Comparison of ENCODE assay signal across 1 cellular context in the genomic region with DNA sequence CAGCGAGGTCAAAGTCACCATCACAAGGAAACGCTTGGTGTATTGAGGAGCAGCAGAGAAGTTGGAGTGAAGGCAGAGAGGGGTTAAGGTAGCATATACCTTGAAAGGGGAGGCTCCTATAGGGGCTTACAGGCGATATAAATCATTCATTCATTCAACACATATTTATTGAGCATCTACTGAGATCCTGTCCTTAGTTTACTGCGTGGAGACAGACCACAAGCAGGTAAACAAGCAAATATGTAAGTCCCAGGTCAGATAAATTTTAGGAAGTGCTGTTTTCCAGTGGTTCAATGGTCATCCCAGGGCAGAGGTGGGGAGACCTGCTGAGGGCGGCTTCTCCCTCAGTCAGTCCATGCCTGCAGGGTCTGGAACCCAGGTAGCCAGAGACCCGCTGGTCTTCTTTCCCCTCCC.
TF ChIP-seq lines count a peak whose summit lies in the region.

No MANE protein-coding gene starts in this region.

TF ChIP-seq in H1, 55 proteins besides CTCF, POLR2A, EP300 and RAD21:
- TF ChIP-seq SIN3A (conservative IDR thresholded peaks at IDR 0.05 in 1 of 2, IDR thresholded peaks at IDR 0.05 in 1 of 2; ENCODE audit: low read depth in 1 of 2, low read length in 2 of 2) = no peak
- TF ChIP-seq HDAC6 (IDR thresholded peaks at IDR 0.05; ENCODE audit: low read depth, low read length) = no peak
- no peak for TF ChIP-seq GABPA (IDR thresholded peaks at IDR 0.05; ENCODE audit: borderline replicate concordance, insufficient read depth, low read length)
- no peak for TF ChIP-seq ATF2 (IDR thresholded peaks at IDR 0.05; ENCODE audit: low read length)
- no peak for TF ChIP-seq BRCA1 (IDR thresholded peaks at IDR 0.05; ENCODE audit: low read depth, low read length)
- no peak for TF ChIP-seq EZH2 (IDR thresholded peaks at IDR 0.05; ENCODE audit: low read depth, low read length, severe bottlenecking)
- no peak for TF ChIP-seq SIX5 (IDR thresholded peaks at IDR 0.05; ENCODE audit: low read depth, low read length)
- TF ChIP-seq BCL11A (IDR thresholded peaks at IDR 0.05; ENCODE audit: low read depth in 2 of 2, low read length in 2 of 2) = no peak
- no peak for TF ChIP-seq SP2 (IDR thresholded peaks at IDR 0.05; ENCODE audit: low read length)
- TF ChIP-seq SUZ12 (IDR thresholded peaks at IDR 0.05; ENCODE audit: low read length) = no peak
